In the genomic region with DNA sequence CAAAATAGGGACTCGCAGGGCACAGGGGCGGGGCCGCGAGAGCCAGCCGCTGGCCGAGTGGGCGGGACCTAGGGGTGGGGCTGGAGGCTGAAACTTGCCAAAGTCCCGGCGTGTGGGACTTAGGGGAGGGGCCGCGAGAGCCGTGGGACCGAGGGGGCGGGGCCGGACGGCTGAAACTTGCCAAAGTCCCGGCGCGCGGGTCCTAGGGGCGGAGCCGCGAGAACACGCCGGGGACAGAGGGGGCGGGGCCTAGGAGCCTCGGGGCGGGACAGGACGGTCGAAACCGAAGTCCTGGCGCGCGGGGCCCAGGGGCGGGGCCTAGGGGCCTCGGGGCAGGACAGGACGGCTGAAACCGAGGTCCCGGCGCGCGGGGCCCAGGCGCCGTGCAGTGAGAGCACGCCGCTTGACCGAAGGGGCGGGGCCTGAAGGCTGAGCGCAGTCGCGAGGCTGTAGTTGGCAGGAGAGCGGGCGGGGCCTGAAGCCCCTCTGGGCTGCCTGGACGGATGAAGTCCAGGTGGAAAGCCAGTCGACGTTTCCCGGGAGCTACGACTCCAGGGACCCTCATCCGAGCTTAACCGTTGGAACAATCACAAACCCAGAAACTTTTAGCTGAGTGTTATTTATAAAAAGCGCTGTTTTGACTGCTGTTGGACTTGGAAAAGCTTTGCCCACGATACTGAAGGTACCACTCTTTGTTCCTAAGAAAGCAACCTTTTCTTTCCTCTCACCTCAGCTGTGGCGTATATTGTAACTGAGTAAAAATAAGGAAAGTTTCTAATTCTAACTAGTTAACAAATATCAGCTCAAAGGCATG, we compare ENCODE assay signal across 1 cellular context.
TF ChIP-seq lines count a peak whose summit lies in the region.

No MANE protein-coding gene starts in this region.

TF ChIP-seq in HepG2, 621 proteins besides CTCF, POLR2A, EP300 and RAD21 (continued from another document and continues in another):
- TF ChIP-seq, protein P1, sequence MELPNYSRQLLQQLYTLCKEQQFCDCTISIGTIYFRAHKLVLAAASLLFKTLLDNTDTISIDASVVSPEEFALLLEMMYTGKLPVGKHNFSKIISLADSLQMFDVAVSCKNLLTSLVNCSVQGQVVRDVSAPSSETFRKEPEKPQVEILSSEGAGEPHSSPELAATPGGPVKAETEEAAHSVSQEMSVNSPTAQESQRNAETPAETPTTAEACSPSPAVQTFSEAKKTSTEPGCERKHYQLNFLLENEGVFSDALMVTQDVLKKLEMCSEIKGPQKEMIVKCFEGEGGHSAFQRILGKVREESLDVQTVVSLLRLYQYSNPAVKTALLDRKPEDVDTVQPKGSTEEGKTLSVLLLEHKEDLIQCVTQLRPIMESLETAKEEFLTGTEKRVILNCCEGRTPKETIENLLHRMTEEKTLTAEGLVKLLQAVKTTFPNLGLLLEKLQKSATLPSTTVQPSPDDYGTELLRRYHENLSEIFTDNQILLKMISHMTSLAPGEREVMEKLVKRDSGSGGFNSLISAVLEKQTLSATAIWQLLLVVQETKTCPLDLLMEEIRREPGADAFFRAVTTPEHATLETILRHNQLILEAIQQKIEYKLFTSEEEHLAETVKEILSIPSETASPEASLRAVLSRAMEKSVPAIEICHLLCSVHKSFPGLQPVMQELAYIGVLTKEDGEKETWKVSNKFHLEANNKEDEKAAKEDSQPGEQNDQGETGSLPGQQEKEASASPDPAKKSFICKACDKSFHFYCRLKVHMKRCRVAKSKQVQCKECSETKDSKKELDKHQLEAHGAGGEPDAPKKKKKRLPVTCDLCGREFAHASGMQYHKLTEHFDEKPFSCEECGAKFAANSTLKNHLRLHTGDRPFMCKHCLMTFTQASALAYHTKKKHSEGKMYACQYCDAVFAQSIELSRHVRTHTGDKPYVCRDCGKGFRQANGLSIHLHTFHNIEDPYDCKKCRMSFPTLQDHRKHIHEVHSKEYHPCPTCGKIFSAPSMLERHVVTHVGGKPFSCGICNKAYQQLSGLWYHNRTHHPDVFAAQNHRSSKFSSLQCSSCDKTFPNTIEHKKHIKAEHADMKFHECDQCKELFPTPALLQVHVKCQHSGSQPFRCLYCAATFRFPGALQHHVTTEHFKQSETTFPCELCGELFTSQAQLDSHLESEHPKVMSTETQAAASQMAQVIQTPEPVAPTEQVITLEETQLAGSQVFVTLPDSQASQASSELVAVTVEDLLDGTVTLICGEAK (IDR thresholded peaks at IDR 0.05) = no peak
- TF ChIP-seq, protein P1 (CRISPR knock-in tag; IDR thresholded peaks at IDR 0.05) = peak; percentile 26; the same call in 1 of the 2 replicates
- TF ChIP-seq, protein P2, sequence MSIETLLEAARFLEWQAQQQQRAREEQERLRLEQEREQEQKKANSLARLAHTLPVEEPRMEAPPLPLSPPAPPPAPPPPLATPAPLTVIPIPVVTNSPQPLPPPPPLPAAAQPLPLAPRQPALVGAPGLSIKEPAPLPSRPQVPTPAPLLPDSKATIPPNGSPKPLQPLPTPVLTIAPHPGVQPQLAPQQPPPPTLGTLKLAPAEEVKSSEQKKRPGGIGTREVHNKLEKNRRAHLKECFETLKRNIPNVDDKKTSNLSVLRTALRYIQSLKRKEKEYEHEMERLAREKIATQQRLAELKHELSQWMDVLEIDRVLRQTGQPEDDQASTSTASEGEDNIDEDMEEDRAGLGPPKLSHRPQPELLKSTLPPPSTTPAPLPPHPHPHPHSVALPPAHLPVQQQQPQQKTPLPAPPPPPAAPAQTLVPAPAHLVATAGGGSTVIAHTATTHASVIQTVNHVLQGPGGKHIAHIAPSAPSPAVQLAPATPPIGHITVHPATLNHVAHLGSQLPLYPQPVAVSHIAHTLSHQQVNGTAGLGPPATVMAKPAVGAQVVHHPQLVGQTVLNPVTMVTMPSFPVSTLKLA (IDR thresholded peaks at IDR 0.05) = 0 out of 2 replicates have a peak, but pooled peaks have one; percentile 45
- no peak; the same call in 1 of the 2 replicates for TF ChIP-seq CEBPG (CRISPR knock-in tag; IDR thresholded peaks at IDR 0.05)
- TF ChIP-seq RXRA (CRISPR knock-in tag; IDR thresholded peaks at IDR 0.05) = peak; percentile 66
- no peak; the same call in 1 of the 2 replicates for TF ChIP-seq SRY (CRISPR knock-in tag; IDR thresholded peaks at IDR 0.05)
- TF ChIP-seq, protein P3, sequence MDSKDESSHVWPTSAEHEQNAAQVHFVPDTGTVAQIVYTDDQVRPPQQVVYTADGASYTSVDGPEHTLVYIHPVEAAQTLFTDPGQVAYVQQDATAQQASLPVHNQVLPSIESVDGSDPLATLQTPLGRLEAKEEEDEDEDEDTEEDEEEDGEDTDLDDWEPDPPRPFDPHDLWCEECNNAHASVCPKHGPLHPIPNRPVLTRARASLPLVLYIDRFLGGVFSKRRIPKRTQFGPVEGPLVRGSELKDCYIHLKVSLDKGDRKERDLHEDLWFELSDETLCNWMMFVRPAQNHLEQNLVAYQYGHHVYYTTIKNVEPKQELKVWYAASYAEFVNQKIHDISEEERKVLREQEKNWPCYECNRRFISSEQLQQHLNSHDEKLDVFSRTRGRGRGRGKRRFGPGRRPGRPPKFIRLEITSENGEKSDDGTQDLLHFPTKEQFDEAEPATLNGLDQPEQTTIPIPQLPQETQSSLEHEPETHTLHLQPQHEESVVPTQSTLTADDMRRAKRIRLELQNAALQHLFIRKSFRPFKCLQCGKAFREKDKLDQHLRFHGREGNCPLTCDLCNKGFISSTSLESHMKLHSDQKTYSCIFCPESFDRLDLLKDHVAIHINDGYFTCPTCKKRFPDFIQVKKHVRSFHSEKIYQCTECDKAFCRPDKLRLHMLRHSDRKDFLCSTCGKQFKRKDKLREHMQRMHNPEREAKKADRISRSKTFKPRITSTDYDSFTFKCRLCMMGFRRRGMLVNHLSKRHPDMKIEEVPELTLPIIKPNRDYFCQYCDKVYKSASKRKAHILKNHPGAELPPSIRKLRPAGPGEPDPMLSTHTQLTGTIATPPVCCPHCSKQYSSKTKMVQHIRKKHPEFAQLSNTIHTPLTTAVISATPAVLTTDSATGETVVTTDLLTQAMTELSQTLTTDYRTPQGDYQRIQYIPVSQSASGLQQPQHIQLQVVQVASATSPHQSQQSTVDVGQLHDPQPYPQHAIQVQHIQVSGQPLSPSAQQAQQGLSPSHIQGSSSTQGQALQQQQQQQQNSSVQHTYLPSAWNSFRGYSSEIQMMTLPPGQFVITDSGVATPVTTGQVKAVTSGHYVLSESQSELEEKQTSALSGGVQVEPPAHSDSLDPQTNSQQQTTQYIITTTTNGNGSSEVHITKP (CRISPR knock-in tag; IDR thresholded peaks at IDR 0.05; ENCODE audit: low read depth) = peak; percentile 32; the same call in 1 of the 2 replicates
- TF ChIP-seq RARG (CRISPR knock-in tag; IDR thresholded peaks at IDR 0.05; ENCODE audit: low read depth) = no peak
- peak; percentile 85 for TF ChIP-seq SP5 (CRISPR knock-in tag; IDR thresholded peaks at IDR 0.05; ENCODE audit: borderline replicate concordance, low read depth)
- peak; percentile 37; the same call in 1 of the 2 replicates for TF ChIP-seq ZNF891 (CRISPR knock-in tag; IDR thresholded peaks at IDR 0.05)
- peak; percentile 39; the same call in 1 of the 2 replicates for TF ChIP-seq ARNT2 (CRISPR knock-in tag; IDR thresholded peaks at IDR 0.05; ENCODE audit: low read depth)
- peak; percentile 83 for TF ChIP-seq ZSCAN20 (CRISPR knock-in tag; IDR thresholded peaks at IDR 0.05; ENCODE audit: borderline replicate concordance)
- peak; percentile 68; the same call in 1 of the 2 replicates for TF ChIP-seq ZNF557 (CRISPR knock-in tag; IDR thresholded peaks at IDR 0.05)
- peak; percentile 47; the same call in 1 of the 2 replicates for TF ChIP-seq ZNF335 (CRISPR knock-in tag; IDR thresholded peaks at IDR 0.05)
- TF ChIP-seq, protein P4, sequence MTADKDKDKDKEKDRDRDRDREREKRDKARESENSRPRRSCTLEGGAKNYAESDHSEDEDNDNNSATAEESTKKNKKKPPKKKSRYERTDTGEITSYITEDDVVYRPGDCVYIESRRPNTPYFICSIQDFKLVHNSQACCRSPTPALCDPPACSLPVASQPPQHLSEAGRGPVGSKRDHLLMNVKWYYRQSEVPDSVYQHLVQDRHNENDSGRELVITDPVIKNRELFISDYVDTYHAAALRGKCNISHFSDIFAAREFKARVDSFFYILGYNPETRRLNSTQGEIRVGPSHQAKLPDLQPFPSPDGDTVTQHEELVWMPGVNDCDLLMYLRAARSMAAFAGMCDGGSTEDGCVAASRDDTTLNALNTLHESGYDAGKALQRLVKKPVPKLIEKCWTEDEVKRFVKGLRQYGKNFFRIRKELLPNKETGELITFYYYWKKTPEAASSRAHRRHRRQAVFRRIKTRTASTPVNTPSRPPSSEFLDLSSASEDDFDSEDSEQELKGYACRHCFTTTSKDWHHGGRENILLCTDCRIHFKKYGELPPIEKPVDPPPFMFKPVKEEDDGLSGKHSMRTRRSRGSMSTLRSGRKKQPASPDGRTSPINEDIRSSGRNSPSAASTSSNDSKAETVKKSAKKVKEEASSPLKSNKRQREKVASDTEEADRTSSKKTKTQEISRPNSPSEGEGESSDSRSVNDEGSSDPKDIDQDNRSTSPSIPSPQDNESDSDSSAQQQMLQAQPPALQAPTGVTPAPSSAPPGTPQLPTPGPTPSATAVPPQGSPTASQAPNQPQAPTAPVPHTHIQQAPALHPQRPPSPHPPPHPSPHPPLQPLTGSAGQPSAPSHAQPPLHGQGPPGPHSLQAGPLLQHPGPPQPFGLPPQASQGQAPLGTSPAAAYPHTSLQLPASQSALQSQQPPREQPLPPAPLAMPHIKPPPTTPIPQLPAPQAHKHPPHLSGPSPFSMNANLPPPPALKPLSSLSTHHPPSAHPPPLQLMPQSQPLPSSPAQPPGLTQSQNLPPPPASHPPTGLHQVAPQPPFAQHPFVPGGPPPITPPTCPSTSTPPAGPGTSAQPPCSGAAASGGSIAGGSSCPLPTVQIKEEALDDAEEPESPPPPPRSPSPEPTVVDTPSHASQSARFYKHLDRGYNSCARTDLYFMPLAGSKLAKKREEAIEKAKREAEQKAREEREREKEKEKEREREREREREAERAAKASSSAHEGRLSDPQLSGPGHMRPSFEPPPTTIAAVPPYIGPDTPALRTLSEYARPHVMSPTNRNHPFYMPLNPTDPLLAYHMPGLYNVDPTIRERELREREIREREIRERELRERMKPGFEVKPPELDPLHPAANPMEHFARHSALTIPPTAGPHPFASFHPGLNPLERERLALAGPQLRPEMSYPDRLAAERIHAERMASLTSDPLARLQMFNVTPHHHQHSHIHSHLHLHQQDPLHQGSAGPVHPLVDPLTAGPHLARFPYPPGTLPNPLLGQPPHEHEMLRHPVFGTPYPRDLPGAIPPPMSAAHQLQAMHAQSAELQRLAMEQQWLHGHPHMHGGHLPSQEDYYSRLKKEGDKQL (CRISPR knock-in tag; IDR thresholded peaks at IDR 0.05; ENCODE audit: low read depth) = 0 out of 2 replicates have a peak, but pooled peaks have one; percentile 27
- TF ChIP-seq MAFK (conservative IDR thresholded peaks at IDR 0.05 in 1 of 2, IDR thresholded peaks at IDR 0.05 in 1 of 2; ENCODE audit: low read length in 2 of 2) = no peak
- 0 out of 2 replicates have a peak, but pooled peaks have one; percentile 55 for TF ChIP-seq ZNF253 (CRISPR knock-in tag; IDR thresholded peaks at IDR 0.05; ENCODE audit: borderline replicate concordance)
- TF ChIP-seq RCOR2 (CRISPR knock-in tag; IDR thresholded peaks at IDR 0.05) = no peak
- 0 out of 2 replicates have a peak, but pooled peaks have one; percentile 52 for TF ChIP-seq NFKBIZ (CRISPR knock-in tag; IDR thresholded peaks at IDR 0.05)
- peak; percentile 65; the same call in 1 of the 2 replicates for TF ChIP-seq ETV5 (CRISPR knock-in tag; IDR thresholded peaks at IDR 0.05; ENCODE audit: borderline replicate concordance)
- TF ChIP-seq ZNF777 (CRISPR knock-in tag; IDR thresholded peaks at IDR 0.05) = peak; percentile 81
- TF ChIP-seq, protein P5, sequence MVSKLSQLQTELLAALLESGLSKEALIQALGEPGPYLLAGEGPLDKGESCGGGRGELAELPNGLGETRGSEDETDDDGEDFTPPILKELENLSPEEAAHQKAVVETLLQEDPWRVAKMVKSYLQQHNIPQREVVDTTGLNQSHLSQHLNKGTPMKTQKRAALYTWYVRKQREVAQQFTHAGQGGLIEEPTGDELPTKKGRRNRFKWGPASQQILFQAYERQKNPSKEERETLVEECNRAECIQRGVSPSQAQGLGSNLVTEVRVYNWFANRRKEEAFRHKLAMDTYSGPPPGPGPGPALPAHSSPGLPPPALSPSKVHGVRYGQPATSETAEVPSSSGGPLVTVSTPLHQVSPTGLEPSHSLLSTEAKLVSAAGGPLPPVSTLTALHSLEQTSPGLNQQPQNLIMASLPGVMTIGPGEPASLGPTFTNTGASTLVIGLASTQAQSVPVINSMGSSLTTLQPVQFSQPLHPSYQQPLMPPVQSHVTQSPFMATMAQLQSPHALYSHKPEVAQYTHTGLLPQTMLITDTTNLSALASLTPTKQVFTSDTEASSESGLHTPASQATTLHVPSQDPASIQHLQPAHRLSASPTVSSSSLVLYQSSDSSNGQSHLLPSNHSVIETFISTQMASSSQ (IDR thresholded peaks at IDR 0.05; ENCODE audit: low read depth) = no peak
- TF ChIP-seq, protein P5 (CRISPR knock-in tag; IDR thresholded peaks at IDR 0.05; ENCODE audit: borderline replicate concordance) = no peak
- no peak for TF ChIP-seq ZSCAN29 (CRISPR knock-in tag; conservative IDR thresholded peaks at IDR 0.05)
